In the genomic region with DNA sequence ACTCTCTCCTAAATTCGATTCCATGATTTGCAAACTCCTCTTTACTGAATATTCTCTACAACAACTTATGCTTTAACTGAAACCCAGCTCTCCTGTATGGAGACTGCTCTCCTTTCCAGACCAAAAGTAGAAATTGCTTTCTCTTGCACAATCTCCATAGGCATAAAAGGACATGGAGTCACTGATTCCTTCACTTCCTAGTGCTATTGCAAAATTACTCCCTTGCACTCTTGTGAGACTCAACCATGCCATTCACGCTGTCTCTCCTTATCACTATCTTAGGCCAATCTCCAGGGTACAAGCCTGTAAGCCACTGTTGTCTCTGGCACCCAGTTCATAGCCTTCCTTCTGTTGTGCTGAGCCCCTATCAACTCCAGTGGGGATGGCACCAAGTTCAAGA, we compare ENCODE assay signal across 18 cellular contexts. TPM values are rescaled to one million over a fixed set of nuclear protein-coding genes. Genes with fewer than 3 reads are reported as not detected.
A peak's percentile ranks its signal among the peaks of the same experiment; 100 is the strongest.
DNase-seq lines count a peak whose midpoint lies in the region; ATAC-seq and TF ChIP-seq lines count a peak whose summit lies in the region.
"Had no signal": no experiment of that assay in that cellular context is flagged by ENCODE, and none has a peak within 500 bp of the region (broad histone marks: within the 10 kb centered on the region; RNA-seq: fewer than 3 reads in every experiment).

No MANE protein-coding gene starts in this region.

- no peaks in the 10 kb centered on the region for H3K4me1 ChIP-seq in mammary epithelial cell (ENCODE audit: insufficient read depth, low read length)
- no peaks in the 10 kb centered on the region for H3K4me1 ChIP-seq in upper lobe of right lung

- H3K36me3 ChIP-seq in mammary epithelial cell (ENCODE audit: insufficient read depth, low read length) (peaks cover 33% of the 10 kb centered on the region), upper lobe of right lung (peaks cover 80% of the 10 kb centered on the region)

- POLR2A ChIA-PET in MCF 10A (lab: Yijun Ruan, JAX), result interaction anchor here (1.2 kb wide), 1 partner anchor 10 kb away, joined by 3 read pairs; no protein-coding TSS in a partner anchor

- intact Hi-C loops in MCF 10A (cut with micrococcal nuclease), result no loop called here
- intact Hi-C loops in mammary epithelial cell (cut with micrococcal nuclease), result no loop called here
- intact Hi-C loops in activated T-helper 2 cell treated with anti-CD3 and anti-CD28 coated beads, Interferon-gamma antibody, Interleukin-2, Interleukin-4, amounts not matched to agents 10 μg/mL and 5 μg/mL and 100 μg/mL, durations not matched to agents 14 hours and 24 hours and 36 hours (cut with micrococcal nuclease), result no loop called here
- intact Hi-C loops in upper lobe of right lung (cut with DNase I), result no loop called here

- peaks cover 9% of the 10 kb centered on the region for H3K4me1 Mint-ChIP-seq in MCF 10A (ENCODE audit: insufficient read depth, unreplicated experiment)
- peaks cover 3% of the 10 kb centered on the region for H3K4me1 Mint-ChIP-seq in activated T-helper 2 cell treated with anti-CD3 and anti-CD28 coated beads, Interferon-gamma antibody, Interleukin-2, Interleukin-4, amounts not matched to agents 10 μg/mL and 5 μg/mL and 100 μg/mL, durations not matched to agents 14 hours and 24 hours and 36 hours (ENCODE audit: low read depth)
- H3K4me1 Mint-ChIP-seq: activated CD4-positive, alpha-beta memory T cell treated with anti-CD3 and anti-CD28 coated beads, Interleukin-2, amount 10 ng/mL, durations not matched to agents 7 days and 5 days had no signal

- H2AFZ ChIP-seq in mammary epithelial cell (ENCODE audit: low read depth, low read length), result no peak overlapping the region

- no peak overlapping the region for H3K9ac ChIP-seq in mammary epithelial cell (ENCODE audit: insufficient read depth, low read length)

- CTCF ChIA-PET in MCF 10A (lab: Yijun Ruan, JAX), result interaction anchor here (0.6 kb wide), 1 partner anchor 1020 kb away, joined by 4 read pairs; no protein-coding TSS in a partner anchor
- CTCF ChIA-PET in mammary epithelial cell (lab: Charles Lee; ENCODE audit: low non-redundant PET), result no interaction called here

- DNase-seq in MCF 10A (ENCODE audit: unreplicated experiment) (peak; percentile 69), mammary epithelial cell (no peak), fibroblast of the aortic adventitia (ENCODE audit: low read depth) (peak; percentile 55), upper lobe of right lung (no peak), NAMALWA (ENCODE audit: low spot score) (no peak), DMS53 treated with DMSO at 0.1 percent for 48 hours (lab: John Stamatoyannopoulos, UW; ENCODE audit: unreplicated experiment) (no peak), SW480 (ENCODE audit: low spot score) (no peak)
- DNase-seq in activated T-helper 2 cell treated with anti-CD3 and anti-CD28 coated beads, Interferon-gamma antibody, Interleukin-2, Interleukin-4, amounts not matched to agents 10 μg/mL and 5 μg/mL and 100 μg/mL, durations not matched to agents 14 hours and 24 hours and 36 hours (ENCODE audit: low spot score), result no peak
- DNase-seq: activated CD4-positive, alpha-beta memory T cell treated with anti-CD3 and anti-CD28 coated beads, Interleukin-2, amount 10 ng/mL, durations not matched to agents 7 days and 5 days; activated naive CD4-positive, alpha-beta T cell; cortex of kidney; DMS79; left cardiac atrium; NCI-H1092; PC-3 had no signal

- H3K27ac ChIP-seq in mammary epithelial cell (ENCODE audit: insufficient read depth, low read depth, low read length) (no peak overlapping the region), upper lobe of right lung (no peak overlapping the region)

- H3K27ac Mint-ChIP-seq in MCF 10A (ENCODE audit: low read depth, unreplicated experiment), result peak overlapping the region; percentile 13
- H3K27ac Mint-ChIP-seq in activated T-helper 2 cell treated with anti-CD3 and anti-CD28 coated beads, Interferon-gamma antibody, Interleukin-2, Interleukin-4, amounts not matched to agents 10 μg/mL and 5 μg/mL and 100 μg/mL, durations not matched to agents 14 hours and 24 hours and 36 hours, result peak overlapping the region; percentile 9
- H3K27ac Mint-ChIP-seq: activated CD4-positive, alpha-beta memory T cell treated with anti-CD3 and anti-CD28 coated beads, Interleukin-2, amount 10 ng/mL, durations not matched to agents 7 days and 5 days had no signal

- H3K9me3 ChIP-seq in mammary epithelial cell (replicated peaks; ENCODE audit: insufficient read depth, low read length) (no peaks in the 10 kb centered on the region), upper lobe of right lung (no peaks in the 10 kb centered on the region)

- BruUV-seq in MCF 10A (replicated peaks; lab: Mats Ljungman, UMichigan), result no TSS peak
- BruUV-seq in mammary epithelial cell (replicated peaks; lab: Mats Ljungman, UMichigan), result no TSS peak

- no peak overlapping the region for H3K4me2 ChIP-seq in mammary epithelial cell (ENCODE audit: insufficient read depth, low read depth, low read length)

- dilution Hi-C loops in mammary epithelial cell (cut with HindIII; ENCODE audit: low sequenced_read_pairs), result no loop called here

- in situ Hi-C loops in mammary epithelial cell (cut with MboI; ENCODE audit: low sequenced_read_pairs in 2 of 2), result no loop called here

- H3K9me3 Mint-ChIP-seq in MCF 10A (ENCODE audit: unreplicated experiment), result no peaks in the 10 kb centered on the region
- no peaks in the 10 kb centered on the region for H3K9me3 Mint-ChIP-seq in activated T-helper 2 cell treated with anti-CD3 and anti-CD28 coated beads, Interferon-gamma antibody, Interleukin-2, Interleukin-4, amounts not matched to agents 10 μg/mL and 5 μg/mL and 100 μg/mL, durations not matched to agents 14 hours and 24 hours and 36 hours
- H3K9me3 Mint-ChIP-seq: activated CD4-positive, alpha-beta memory T cell treated with anti-CD3 and anti-CD28 coated beads, Interleukin-2, amount 10 ng/mL, durations not matched to agents 7 days and 5 days had no signal

- WGBS in mammary epithelial cell (ENCODE audit: low coverage, missing lambda C conversion rate), result 83% methylated on average over 2 of the region's 2 CpGs

- no peak overlapping the region for H3K4me3 Mint-ChIP-seq in MCF 10A (ENCODE audit: unreplicated experiment)
- no peak overlapping the region for H3K4me3 Mint-ChIP-seq in activated T-helper 2 cell treated with anti-CD3 and anti-CD28 coated beads, Interferon-gamma antibody, Interleukin-2, Interleukin-4, amounts not matched to agents 10 μg/mL and 5 μg/mL and 100 μg/mL, durations not matched to agents 14 hours and 24 hours and 36 hours (ENCODE audit: low read depth)
- H3K4me3 Mint-ChIP-seq: activated CD4-positive, alpha-beta memory T cell treated with anti-CD3 and anti-CD28 coated beads, Interleukin-2, amount 10 ng/mL, durations not matched to agents 7 days and 5 days had no signal

- no peaks in the 10 kb centered on the region for H3K27me3 ChIP-seq in mammary epithelial cell (ENCODE audit: insufficient read depth, low read length)
- no peaks in the 10 kb centered on the region for H3K27me3 ChIP-seq in upper lobe of right lung

- H3K36me3 Mint-ChIP-seq in MCF 10A (ENCODE audit: insufficient read depth, unreplicated experiment), result peaks cover 46% of the 10 kb centered on the region
- peaks cover 33% of the 10 kb centered on the region for H3K36me3 Mint-ChIP-seq in activated T-helper 2 cell treated with anti-CD3 and anti-CD28 coated beads, Interferon-gamma antibody, Interleukin-2, Interleukin-4, amounts not matched to agents 10 μg/mL and 5 μg/mL and 100 μg/mL, durations not matched to agents 14 hours and 24 hours and 36 hours (ENCODE audit: low read depth)

- peak; percentile 75 for ATAC-seq in upper lobe of right lung
- ATAC-seq: PC-3 had no signal

- no peak for TF ChIP-seq CTCF in MCF 10A (IDR thresholded peaks at IDR 0.05; ENCODE audit: unreplicated experiment)
- TF ChIP-seq CTCF in mammary epithelial cell (conservative IDR thresholded peaks at IDR 0.05 in 1 of 2, IDR thresholded peaks at IDR 0.05 in 1 of 2; ENCODE audit: extremely low read depth in 1 of 2, insufficient read depth in 1 of 2, low read depth in 1 of 2, low read length in 2 of 2), result no peak
- TF ChIP-seq CTCF in fibroblast of the aortic adventitia (IDR thresholded peaks at IDR 0.05; ENCODE audit: insufficient read depth, low read length), result no peak
- TF ChIP-seq CTCF in upper lobe of right lung (IDR thresholded peaks at IDR 0.05), result no peak

- H4K20me1 ChIP-seq in mammary epithelial cell (ENCODE audit: insufficient read depth, low read length), result no peaks in the 10 kb centered on the region

- no peaks in the 10 kb centered on the region for H3K27me3 Mint-ChIP-seq in MCF 10A (ENCODE audit: insufficient read depth, unreplicated experiment)
- H3K27me3 Mint-ChIP-seq in activated T-helper 2 cell treated with anti-CD3 and anti-CD28 coated beads, Interferon-gamma antibody, Interleukin-2, Interleukin-4, amounts not matched to agents 10 μg/mL and 5 μg/mL and 100 μg/mL, durations not matched to agents 14 hours and 24 hours and 36 hours (ENCODE audit: low read depth), result no peaks in the 10 kb centered on the region
- H3K27me3 Mint-ChIP-seq: activated CD4-positive, alpha-beta memory T cell treated with anti-CD3 and anti-CD28 coated beads, Interleukin-2, amount 10 ng/mL, durations not matched to agents 7 days and 5 days had no signal

- peaks cover 34% of the 10 kb centered on the region for H3K79me2 ChIP-seq in mammary epithelial cell (ENCODE audit: insufficient read depth, low read length)

- H3K4me3 ChIP-seq in mammary epithelial cell (replicated peaks in 1 of 3; ENCODE audit: insufficient read depth in 1 of 3, low read depth in 2 of 3, low read length in 3 of 3), result no peak overlapping the region
- no peak overlapping the region for H3K4me3 ChIP-seq in fibroblast of the aortic adventitia (ENCODE audit: low read depth, low read length)
- no peak overlapping the region for H3K4me3 ChIP-seq in upper lobe of right lung

RNA-seq across cellular contexts. Expression of a gene that starts 30.6 kb away (rescaled TPM):
- not detected in 2 replicates for total RNA-seq in MCF 10A (2022)
- under 1 TPM in 1 of 2 donors, not detected in 1; 0.17 TPM for total RNA-seq in mammary epithelial cell
- polyA plus RNA-seq in mammary epithelial cell, result not detected
- polyA minus RNA-seq in mammary epithelial cell, result not detected
- total RNA-seq in activated T-helper 2 cell treated with anti-CD3 and anti-CD28 coated beads, Interferon-gamma antibody, Interleukin-2, Interleukin-4, amounts not matched to agents 10 μg/mL and 5 μg/mL and 100 μg/mL, durations not matched to agents 14 hours and 24 hours and 36 hours, result not detected in 2 replicates
- not detected in 2 replicates for total RNA-seq in fibroblast of the aortic adventitia (ENCODE audit: low replicate concordance)
- total RNA-seq in upper lobe of right lung, result not detected
- total RNA-seq: activated CD4-positive, alpha-beta memory T cell treated with anti-CD3 and anti-CD28 coated beads, Interleukin-2, amount 10 ng/mL, durations not matched to agents 7 days and 5 days; left cardiac atrium; PC-3; T-helper 2 cell treated with Interferon-gamma antibody and Interleukin-4, amounts not matched to agents 100 ng/mL and 5 ng/mL, for 36 hours had no signal
- polyA plus RNA-seq: AG04450, neural cell had no signal

Comparison
In these comparisons a context has a peak if more than half of its experiments do, and no peak if none do; other contexts are left out.
1. DNase-seq: peak in MCF 10A (single experiment) and fibroblast of the aortic adventitia (single experiment); none in mammary epithelial cell (single experiment), activated T-helper 2 cell treated with anti-CD3 and anti-CD28 coated beads, Interferon-gamma antibody, Interleukin-2, Interleukin-4, amounts not matched to agents 10 μg/mL and 5 μg/mL and 100 μg/mL, durations not matched to agents 14 hours and 24 hours and 36 hours (single experiment), upper lobe of right lung (single experiment), NAMALWA (single experiment), DMS53 treated with DMSO at 0.1 percent for 48 hours (single experiment) and SW480 (single experiment).